In the genomic region with DNA sequence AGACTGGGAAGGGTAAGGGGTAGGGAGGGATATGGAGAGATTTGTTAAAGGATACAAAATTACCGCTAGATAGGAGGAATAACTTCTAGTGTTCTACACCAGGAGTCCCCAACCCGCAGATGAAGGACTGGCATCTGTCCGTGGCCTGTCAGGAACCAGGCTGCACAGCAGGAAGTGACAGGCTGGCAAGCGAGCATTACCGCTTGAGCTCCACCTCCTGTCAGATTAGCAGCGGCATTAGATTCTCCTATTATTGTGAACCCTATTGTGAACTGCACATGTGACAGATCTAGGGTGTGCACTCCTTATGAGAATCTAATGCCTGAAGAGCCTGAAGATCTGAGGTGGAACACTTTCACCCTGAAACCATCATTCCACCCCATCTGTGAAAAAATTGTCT, we compare ENCODE assay signal across 11 cellular contexts. TPM values are rescaled to one million over a fixed set of nuclear protein-coding genes. Genes with fewer than 3 reads are reported as not detected.
DNase-seq lines count a peak whose midpoint lies in the region; ATAC-seq and TF ChIP-seq lines count a peak whose summit lies in the region.
"Had no signal": no experiment of that assay in that cellular context is flagged by ENCODE, and none has a peak within 500 bp of the region (broad histone marks: within the 10 kb centered on the region; RNA-seq: fewer than 3 reads in every experiment).

No MANE protein-coding gene starts in this region.

- no peak overlapping the region for H3K27ac Mint-ChIP-seq in central memory CD8-positive, alpha-beta T cell (ENCODE audit: low read depth)
- no peak overlapping the region for H3K27ac Mint-ChIP-seq in Caco-2 (ENCODE audit: unreplicated experiment)
- H3K27ac Mint-ChIP-seq: H9 had no signal

- DNase-seq in stimulated activated CD4-positive, alpha-beta T cell treated with anti-CD3 and anti-CD28 coated beads, Interleukin-4, amount 100 ng/mL, for 1 hour: peak; percentile 4
- DNase-seq in stimulated activated CD4-positive, alpha-beta T cell treated with anti-CD3 and anti-CD28 coated beads, Interleukin-2, amount 100 ng/mL, for 48 hours: no peak
- peak; percentile 2 for DNase-seq in SK-N-DZ (ENCODE audit: low spot score)
- DNase-seq in central memory CD8-positive, alpha-beta T cell (ENCODE audit: low spot score in 2 of 2): no peak
- no peak for DNase-seq in cerebellar cortex (ENCODE audit: low spot score)
- no peak for DNase-seq in NCI-H128 (lab: John Stamatoyannopoulos, UW; ENCODE audit: unreplicated experiment)
- DNase-seq in Caco-2: no peak
- DNase-seq: H9, NCI-H2029 had no signal

- CTCF ChIA-PET in Caco-2 (lab: Charles Lee): no interaction called here

- no TSS peak for BruUV-seq in Caco-2 (replicated peaks; lab: Mats Ljungman, UMichigan)

- H3K9me3 ChIP-seq in Caco-2: no peaks in the 10 kb centered on the region
- H3K9me3 ChIP-seq: prostate gland had no signal

- no peaks in the 10 kb centered on the region for H3K9me3 Mint-ChIP-seq in central memory CD8-positive, alpha-beta T cell
- no peaks in the 10 kb centered on the region for H3K9me3 Mint-ChIP-seq in Caco-2 (ENCODE audit: unreplicated experiment)
- H3K9me3 Mint-ChIP-seq: H9 had no signal

- peaks cover 2% of the 10 kb centered on the region for H3K36me3 Mint-ChIP-seq in central memory CD8-positive, alpha-beta T cell (ENCODE audit: insufficient read depth)
- no peaks in the 10 kb centered on the region for H3K36me3 Mint-ChIP-seq in Caco-2 (ENCODE audit: insufficient read depth, unreplicated experiment)

- no peaks in the 10 kb centered on the region for H3K27me3 Mint-ChIP-seq in central memory CD8-positive, alpha-beta T cell
- peaks cover 9% of the 10 kb centered on the region for H3K27me3 Mint-ChIP-seq in Caco-2 (ENCODE audit: insufficient read depth, unreplicated experiment)

- TF ChIP-seq CTCF in Caco-2 (IDR thresholded peaks at IDR 0.05; ENCODE audit: insufficient read depth in 1 of 2, low read depth in 1 of 2, low read length in 1 of 2, severe bottlenecking in 1 of 2, unreplicated experiment in 1 of 2): no peak

- no peaks in the 10 kb centered on the region for H3K27me3 ChIP-seq in Caco-2 (replicated peaks; ENCODE audit: control insufficient read depth, insufficient read depth, low read length)

- no peaks in the 10 kb centered on the region for H3K4me1 ChIP-seq in Caco-2
- H3K4me1 ChIP-seq: prostate gland had no signal

- H3K4me3 Mint-ChIP-seq in central memory CD8-positive, alpha-beta T cell: peak overlapping the region; percentile 3
- H3K4me3 Mint-ChIP-seq in Caco-2 (ENCODE audit: unreplicated experiment): no peak overlapping the region
- H3K4me3 Mint-ChIP-seq: H9 had no signal

- no peak overlapping the region for H3K4me3 ChIP-seq in Caco-2 (ENCODE audit: low read depth, low read length)
- H3K4me3 ChIP-seq: prostate gland had no signal

- no peak for ATAC-seq in central memory CD8-positive, alpha-beta T cell (replicated peaks; ENCODE audit: extremely low read depth, poor library complexity, severe bottlenecking)
- no peak for ATAC-seq in GM21360 (IDR thresholded peaks at IDR 0.05; ENCODE audit: unreplicated experiment)

- no peaks in the 10 kb centered on the region for H3K36me3 ChIP-seq in Caco-2 (ENCODE audit: control insufficient read depth, insufficient read depth, low read length)
- H3K36me3 ChIP-seq: prostate gland had no signal

- POLR2A ChIA-PET in Caco-2 (lab: Charles Lee): no interaction called here

- H3K4me1 Mint-ChIP-seq in central memory CD8-positive, alpha-beta T cell: no peaks in the 10 kb centered on the region
- no peaks in the 10 kb centered on the region for H3K4me1 Mint-ChIP-seq in Caco-2 (ENCODE audit: low read depth, unreplicated experiment)
- H3K4me1 Mint-ChIP-seq: H9 had no signal

- intact Hi-C loops in Caco-2 (cut with micrococcal nuclease; ENCODE audit: unreplicated experiment): no loop called here

RNA-seq across cellular contexts. Expression of a gene that starts 27.9 kb away (rescaled TPM):
- polyA plus RNA-seq in SK-N-DZ (2014; cell fraction: cytosol; rRNA removed): 28.5 and 32.5 TPM in 2 replicates
- 20.1 and 23.1 TPM in 2 replicates for polyA plus RNA-seq in SK-N-DZ (2014; cell fraction: nucleus; rRNA removed)
- 17.1 and 19.9 TPM in 2 replicates for total RNA-seq in Caco-2 (2022)

RNA-seq across cellular contexts. Expression of a gene that starts 53.7 kb away (rescaled TPM):
- polyA plus RNA-seq in SK-N-DZ (2014; cell fraction: cytosol; rRNA removed): 0.07 TPM in 1 of 2 replicates, not detected in the other
- 0.03 and 0.09 TPM in 2 replicates for polyA plus RNA-seq in SK-N-DZ (2014; cell fraction: nucleus; rRNA removed)
- 0.91 and 1.1 TPM in 2 replicates for total RNA-seq in Caco-2 (2022)

Comparison
In these comparisons a context has a peak if more than half of its experiments do, and no peak if none do; other contexts are left out.
1. DNase-seq: peak in stimulated activated CD4-positive, alpha-beta T cell treated with anti-CD3 and anti-CD28 coated beads, Interleukin-4, amount 100 ng/mL, for 1 hour (single experiment) and SK-N-DZ (single experiment); none in stimulated activated CD4-positive, alpha-beta T cell treated with anti-CD3 and anti-CD28 coated beads, Interleukin-2, amount 100 ng/mL, for 48 hours (0 of 2), central memory CD8-positive, alpha-beta T cell (0 of 2), cerebellar cortex (single experiment), NCI-H128 (single experiment) and Caco-2 (0 of 2).